8 cellular contexts compared by ENCODE assay signal in genomic region chr12:47740536-47741339, GRCh38. TPM values are rescaled to one million over a fixed set of nuclear protein-coding genes. Genes with fewer than 3 reads are reported as not detected.
DNase-seq lines count a peak whose midpoint lies in the region; ATAC-seq and TF ChIP-seq lines count a peak whose summit lies in the region.

No MANE protein-coding gene starts in this region.

- peak overlapping the region; percentile 28 for H3K4me3 ChIP-seq in GM06990 (replicated peaks; ENCODE audit: low read depth, low read length)
- no peak overlapping the region for H3K4me3 ChIP-seq in mesenchymal stem cell (ENCODE audit: insufficient read depth in 1 of 2, low read depth in 1 of 2, low read length in 2 of 2)

- H3K9me3 ChIP-seq in mesenchymal stem cell (ENCODE audit: control insufficient read depth, low read length), result no peaks in the 10 kb centered on the region

- H3K23ac ChIP-seq in mesenchymal stem cell (ENCODE audit: low read length in 2 of 2), result no peak overlapping the region

- DNase-seq in GM06990 (ENCODE audit: extremely low read depth, insufficient read length) (peak; percentile 78), NCI-H1092 treated with DMSO at 0.1 percent for 48 hours (lab: John Stamatoyannopoulos, UW) (peak; percentile 58), mesenchymal stem cell (no peak), Kasumi-1 (lab: John Stamatoyannopoulos, UW) (no peak), cerebellar cortex (ENCODE audit: low spot score) (no peak)
- no peak for DNase-seq in stimulated activated CD4-positive, alpha-beta T cell treated with anti-CD3 and anti-CD28 coated beads, Interleukin-2, amount 100 ng/mL, for 24 hours

- H3K36me3 ChIP-seq in GM06990 (ENCODE audit: control insufficient read depth, insufficient read depth, low read length) (no peaks in the 10 kb centered on the region), mesenchymal stem cell (ENCODE audit: control insufficient read depth in 1 of 2, insufficient read depth in 2 of 2, low read depth in 1 of 2, low read length in 2 of 2) (peaks cover 0 to 77% of the 10 kb centered on the region in 2 experiments)

- no peak overlapping the region for H2AFZ ChIP-seq in mesenchymal stem cell (ENCODE audit: low read depth, low read length)

- no peaks in the 10 kb centered on the region for H3K79me1 ChIP-seq in mesenchymal stem cell (replicated peaks; ENCODE audit: low read length, poor library complexity, severe bottlenecking)

- no peak overlapping the region for H3K14ac ChIP-seq in mesenchymal stem cell (ENCODE audit: low read length in 2 of 2)

- no peak overlapping the region for H3K4me2 ChIP-seq in mesenchymal stem cell (ENCODE audit: low read length, poor library complexity, severe bottlenecking)

- no peak overlapping the region for H2BK15ac ChIP-seq in mesenchymal stem cell (ENCODE audit: low read depth, poor library complexity, severe bottlenecking)

- peak overlapping the region; percentile 48 for H3K9ac ChIP-seq in mesenchymal stem cell (ENCODE audit: low read length)

- H3K27ac ChIP-seq in mesenchymal stem cell (ENCODE audit: low read length, poor library complexity, severe bottlenecking), result no peak overlapping the region

- TF ChIP-seq CTCF in GM06990 (IDR thresholded peaks at IDR 0.05; ENCODE audit: insufficient read depth, low read length, poor library complexity, severe bottlenecking), result peak; percentile 16

- peak; percentile 39 for ATAC-seq in GM21619 (IDR thresholded peaks at IDR 0.05; ENCODE audit: unreplicated experiment)
- no peak for ATAC-seq in HG03045 (IDR thresholded peaks at IDR 0.05; ENCODE audit: unreplicated experiment)

- 93% methylated on average over 15 of the region's 22 CpGs for WGBS in mesenchymal stem cell

- H4K91ac ChIP-seq in mesenchymal stem cell (ENCODE audit: low read length), result peak overlapping the region; percentile 19

- peak overlapping the region; percentile 12 for H4K8ac ChIP-seq in mesenchymal stem cell (ENCODE audit: low read length)

- H3K4me1 ChIP-seq in mesenchymal stem cell (ENCODE audit: control insufficient read depth, insufficient read depth, low read depth, low read length), result peaks cover 20% of the 10 kb centered on the region

- no peak overlapping the region for H3K4ac ChIP-seq in mesenchymal stem cell (ENCODE audit: low read depth in 1 of 2, low read length in 2 of 2)

- H2BK120ac ChIP-seq in mesenchymal stem cell (ENCODE audit: low read depth, low read length), result no peak overlapping the region

- no peak overlapping the region for H2BK5ac ChIP-seq in mesenchymal stem cell (ENCODE audit: low read depth, low read length, poor library complexity, severe bottlenecking)

- no peak overlapping the region for H3K18ac ChIP-seq in mesenchymal stem cell (ENCODE audit: low read depth in 1 of 2, low read length in 2 of 2)

- H3K27me3 ChIP-seq in GM06990 (replicated peaks; ENCODE audit: control insufficient read depth, insufficient read depth, low read length) (no peaks in the 10 kb centered on the region; the same call in 1 of the 2 replicates), mesenchymal stem cell (ENCODE audit: control insufficient read depth in 1 of 2, insufficient read depth in 1 of 2, low read length in 2 of 2) (peaks cover 0 to 17% of the 10 kb centered on the region in 2 experiments)

- peak overlapping the region; percentile 57 for H2AK5ac ChIP-seq in mesenchymal stem cell (ENCODE audit: low read length, severe bottlenecking)

- H2BK12ac ChIP-seq in mesenchymal stem cell (ENCODE audit: low read length in 2 of 2), result peak overlapping the region in 1 of 2 experiments; percentile 45

RNA-seq across cellular contexts. Expression of gene ENDOU, which starts 15.4 kb away (rescaled TPM):
- not detected for polyA plus RNA-seq in mesenchymal stem cell (2013, experiment 1 of 2)
- polyA plus RNA-seq in mesenchymal stem cell (2013, experiment 2 of 2), result not detected

RNA-seq across cellular contexts. Expression of gene RAPGEF3, which starts 17.9 kb away (rescaled TPM):
- polyA plus RNA-seq in mesenchymal stem cell (2013, experiment 1 of 2), result 1.2 TPM
- polyA plus RNA-seq in mesenchymal stem cell (2013, experiment 2 of 2), result 1.2 TPM

RNA-seq across cellular contexts. Expression of gene SLC48A1, which starts 32.3 kb away (rescaled TPM):
- 8.4 TPM for polyA plus RNA-seq in mesenchymal stem cell (2013, experiment 1 of 2)
- 8.3 TPM for polyA plus RNA-seq in mesenchymal stem cell (2013, experiment 2 of 2)

RNA-seq across cellular contexts. Expression of gene RPAP3, which starts 34.9 kb away (rescaled TPM):
- 28.1 TPM for polyA plus RNA-seq in mesenchymal stem cell (2013, experiment 1 of 2)
- 30.9 TPM for polyA plus RNA-seq in mesenchymal stem cell (2013, experiment 2 of 2)

Comparison
In these comparisons a context has a peak if more than half of its experiments do, and no peak if none do; other contexts are left out.
1. DNase-seq: peak in GM06990 (single experiment) and NCI-H1092 treated with DMSO at 0.1 percent for 48 hours (single experiment); none in mesenchymal stem cell (single experiment), Kasumi-1 (0 of 2), cerebellar cortex (single experiment) and stimulated activated CD4-positive, alpha-beta T cell treated with anti-CD3 and anti-CD28 coated beads, Interleukin-2, amount 100 ng/mL, for 24 hours (0 of 2).